Comparison of ENCODE assay signal across 13 cellular contexts in the genomic region with DNA sequence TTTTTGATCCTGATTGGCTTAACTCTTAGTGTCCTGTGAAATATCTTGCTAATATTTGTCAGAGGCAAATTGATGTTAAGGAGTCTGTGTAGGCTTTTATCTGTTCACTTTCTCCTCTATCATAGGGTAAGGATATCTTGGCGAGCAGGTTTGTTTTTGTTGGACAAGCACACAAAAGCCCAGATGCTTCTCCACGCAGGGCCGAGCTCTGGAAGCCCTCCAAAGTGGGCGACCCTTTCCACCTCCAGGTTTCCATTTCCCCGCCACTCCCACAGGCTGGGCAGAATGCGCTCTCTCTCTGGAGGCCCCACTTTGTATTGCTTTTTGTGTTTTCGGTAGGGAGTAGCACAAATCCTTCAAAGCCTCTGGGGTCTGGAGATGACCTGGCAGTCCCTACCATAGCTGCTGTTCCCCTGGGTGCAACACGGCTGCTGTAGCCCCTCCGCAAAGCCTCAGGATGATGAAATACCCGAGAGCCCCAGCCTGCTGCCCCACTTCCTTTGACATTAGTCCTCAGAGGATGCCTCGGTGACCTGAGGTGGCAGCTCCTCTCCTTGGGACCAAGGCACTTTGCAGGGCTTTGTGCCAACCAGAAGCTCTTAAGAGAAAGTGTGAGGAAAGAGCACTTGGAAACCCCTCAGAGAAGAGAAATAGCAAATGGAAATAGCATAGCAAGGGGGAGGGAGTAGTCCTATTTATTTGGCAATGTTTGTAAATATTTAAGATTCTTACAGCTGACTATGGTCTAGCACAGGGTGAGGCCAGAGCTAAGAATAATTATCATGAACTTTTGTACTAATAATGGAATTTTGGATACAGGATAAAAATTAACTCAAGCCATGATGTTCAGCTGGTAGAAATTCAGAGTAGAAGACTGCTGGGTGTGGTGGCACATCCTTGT.
A peak's percentile ranks its signal among the peaks of the same experiment; 100 is the strongest.
DNase-seq lines count a peak whose midpoint lies in the region; ATAC-seq and TF ChIP-seq lines count a peak whose summit lies in the region.
"Had no signal": no experiment of that assay in that cellular context is flagged by ENCODE, and none has a peak within 500 bp of the region (broad histone marks: within the 10 kb centered on the region; RNA-seq: fewer than 3 reads in every experiment).

No MANE protein-coding gene starts in this region.

- no peak overlapping the region for H3K9ac ChIP-seq in neuronal stem cell (ENCODE audit: low read depth, low read length, poor library complexity)

- 37 to 77% methylated on average over 7 to 9 of the region's 11 CpGs for WGBS in esophagus squamous epithelium, 2 donors
- no CpG with 5 or more reads among the region's 11 CpGs for WGBS in neuronal stem cell (ENCODE audit: extremely low coverage in 2 of 2, insufficient read length in 2 of 2, insufficient replicate concordance in 1 of 2), 2 donors

- no peak overlapping the region for H3K4me2 ChIP-seq in neuronal stem cell (ENCODE audit: insufficient read depth, low read length, poor library complexity, severe bottlenecking)

- no peak overlapping the region for H4K8ac ChIP-seq in neuronal stem cell (ENCODE audit: low read depth, low read length)

- no peaks in the 10 kb centered on the region for H3K27me3 ChIP-seq in esophagus squamous epithelium
- peaks cover 0 to 17% (median 0%) of the 10 kb centered on the region in 3 experiments for H3K27me3 ChIP-seq in neuronal stem cell (ENCODE audit: control insufficient read depth in 3 of 3, insufficient read depth in 3 of 3, low read depth in 1 of 3, low read length in 3 of 3)

- H3K23ac ChIP-seq in neuronal stem cell (ENCODE audit: low read depth, low read length, poor library complexity) = no peak overlapping the region

- ATAC-seq in Right ventricle myocardium superior (ENCODE audit: poor library complexity) = peak; percentile 45

- H3K4ac ChIP-seq in neuronal stem cell (ENCODE audit: low read length) = no peak overlapping the region

- no peak overlapping the region for H2BK15ac ChIP-seq in neuronal stem cell (ENCODE audit: low read length)

- no peak overlapping the region for H2AK5ac ChIP-seq in neuronal stem cell (ENCODE audit: low read depth, low read length)

- TF ChIP-seq POLR2A in esophagus squamous epithelium (IDR thresholded peaks at IDR 0.05) = no peak

- no peak overlapping the region for H2BK5ac ChIP-seq in neuronal stem cell (ENCODE audit: low read length)

- H3K14ac ChIP-seq in neuronal stem cell (ENCODE audit: low read length) = no peak overlapping the region

- no peak overlapping the region for H2BK120ac ChIP-seq in neuronal stem cell (ENCODE audit: low read depth, low read length)

- intact Hi-C loops in Right ventricle myocardium superior (cut with DNase I) = no loop called here
- intact Hi-C loops in cardiac septum (cut with DNase I) = no loop called here
- intact Hi-C loops in esophagus squamous epithelium (cut with DNase I) = no loop called here

- no peak for TF ChIP-seq CTCF in esophagus squamous epithelium (IDR thresholded peaks at IDR 0.05)

- H2AFZ ChIP-seq in neuronal stem cell (ENCODE audit: low read length) = no peak overlapping the region

- H3K79me1 ChIP-seq in neuronal stem cell (ENCODE audit: low read depth, low read length) = no peaks in the 10 kb centered on the region

- peaks cover 0 to 10% (median 0%) of the 10 kb centered on the region in 3 donors for H3K36me3 ChIP-seq in esophagus squamous epithelium
- no peaks in the 10 kb centered on the region for H3K36me3 ChIP-seq in neuronal stem cell (replicated peaks in 1 of 2; ENCODE audit: control insufficient read depth in 2 of 2, insufficient read depth in 2 of 2, low read length in 2 of 2)

- DNase-seq in Right ventricle myocardium superior = peak; percentile 65
- DNase-seq in cardiac septum (ENCODE audit: low spot score) = no peak
- no peak for DNase-seq in esophagus squamous epithelium (lab: John Stamatoyannopoulos, UW)
- no peak for DNase-seq in neuronal stem cell (ENCODE audit: low spot score)
- no peak for DNase-seq in NCI-H2171 treated with DMSO at 0.1 percent for 48 hours (lab: John Stamatoyannopoulos, UW)
- DNase-seq in NCI-H82 treated with DMSO at 0.1 percent for 48 hours (lab: John Stamatoyannopoulos, UW; ENCODE audit: unreplicated experiment) = no peak
- DNase-seq in stimulated activated CD8-positive, alpha-beta memory T cell treated with anti-CD3 and anti-CD28 coated beads, Interleukin-4, amount 100 ng/mL, for 48 hours = no peak
- DNase-seq in T-helper 1 cell = no peak
- DNase-seq: activated CD4-positive, alpha-beta T cell treated with anti-CD3 and anti-CD28 coated beads for 4 hours; activated gamma-delta T cell treated with Interleukin-2 at 50 U/mL for 16 hours; effector CD4-positive, alpha-beta T cell; nucleus accumbens had no signal

- H4K91ac ChIP-seq in neuronal stem cell (ENCODE audit: low read depth, low read length, poor library complexity) = peak overlapping the region; percentile 53

- H3K9me3 ChIP-seq in esophagus squamous epithelium = no peaks in the 10 kb centered on the region
- H3K9me3 ChIP-seq in neuronal stem cell (replicated peaks in 1 of 2; ENCODE audit: control insufficient read depth in 2 of 2, insufficient read depth in 1 of 2, low read depth in 1 of 2, low read length in 2 of 2) = peaks cover 0 to 1% of the 10 kb centered on the region in 2 donors

- peaks cover 4 to 22% (median 9%) of the 10 kb centered on the region in 3 donors for H3K4me1 ChIP-seq in esophagus squamous epithelium
- peaks cover 0 to 2% of the 10 kb centered on the region in 2 donors for H3K4me1 ChIP-seq in neuronal stem cell (ENCODE audit: control insufficient read depth in 2 of 2, insufficient read depth in 1 of 2, low read depth in 1 of 2, low read length in 2 of 2)

- H3K27ac ChIP-seq in esophagus squamous epithelium = peak overlapping the region; percentile 16 to 83 (median 54)
- no peak overlapping the region for H3K27ac ChIP-seq in neuronal stem cell (replicated peaks; ENCODE audit: low read length)
- H3K27ac ChIP-seq: SK-N-MC had no signal

- H3K4me3 ChIP-seq in esophagus squamous epithelium = peak overlapping the region in 1 of 4 donors; percentile 40
- no peak overlapping the region for H3K4me3 ChIP-seq in neuronal stem cell (ENCODE audit: low read length in 2 of 2)
- H3K4me3 ChIP-seq: SK-N-MC had no signal

- H3K18ac ChIP-seq in neuronal stem cell (ENCODE audit: low read length) = peak overlapping the region; percentile 4

- no peak overlapping the region for H2BK12ac ChIP-seq in neuronal stem cell (ENCODE audit: low read length)
